In genomic region chr14:92646952-92647461, GRCh38 we compare ENCODE assay signal across 7 cellular contexts.
DNase-seq lines count a peak whose midpoint lies in the region; ATAC-seq and TF ChIP-seq lines count a peak whose summit lies in the region.

No MANE protein-coding gene starts in this region.

- peaks cover 48% of the 10 kb centered on the region for H3F3A ChIP-seq in GM23248 (ENCODE audit: insufficient read depth)

- peak overlapping the region; percentile 95 to 100 for H3K27ac Mint-ChIP-seq in T-cell
- H3K27ac Mint-ChIP-seq in stimulated activated memory B cell treated with anti-CD40 and anti-IgM and Interleukin-4, amounts not matched to agents 10 μg/mL and 1 μg/mL and 100 μg/mL, for 72 hours = peak overlapping the region; percentile 47

- H3K9me2 ChIP-seq in GM23248 (ENCODE audit: insufficient read depth) = no peaks in the 10 kb centered on the region

- CTCF ChIA-PET in T-cell (lab: Charles Lee) = no interaction called here

- 1 to 2% methylated on average over 8 of the region's 8 CpGs for WGBS in GM23248 (ENCODE audit: low coverage in 1 of 2, low lambda C conversion rate in 2 of 2, missing lambda C conversion rate in 2 of 2), 2 experiments

- peak overlapping the region; percentile 88 for H3K9ac ChIP-seq in GM23248

- peak overlapping the region; percentile 42 to 65 (median 49) for H3K4me3 Mint-ChIP-seq in T-cell
- H3K4me3 Mint-ChIP-seq in stimulated activated memory B cell treated with anti-CD40 and anti-IgM and Interleukin-4, amounts not matched to agents 10 μg/mL and 1 μg/mL and 100 μg/mL, for 72 hours = no peak overlapping the region

- H3K27ac ChIP-seq in GM23248 = peak overlapping the region; percentile 100

- peaks cover 61% of the 10 kb centered on the region for H3K4me1 ChIP-seq in GM23248 (ENCODE audit: insufficient read depth)

- no peaks in the 10 kb centered on the region for H3K9me3 Mint-ChIP-seq in T-cell
- peaks cover 5% of the 10 kb centered on the region for H3K9me3 Mint-ChIP-seq in stimulated activated memory B cell treated with anti-CD40 and anti-IgM and Interleukin-4, amounts not matched to agents 10 μg/mL and 1 μg/mL and 100 μg/mL, for 72 hours

- H3K36me3 ChIP-seq in GM23248 (ENCODE audit: low read depth) = no peaks in the 10 kb centered on the region; the same call in 1 of the 2 replicates

- TF ChIP-seq CTCF in fibroblast of the aortic adventitia (IDR thresholded peaks at IDR 0.05; ENCODE audit: insufficient read depth, low read length) = no peak

- H3K9me3 ChIP-seq in GM23248 (ENCODE audit: low read depth) = no peaks in the 10 kb centered on the region

- H3K4me1 Mint-ChIP-seq in T-cell = peaks cover 59 to 67% (median 64%) of the 10 kb centered on the region in 3 donors
- peaks cover 58% of the 10 kb centered on the region for H3K4me1 Mint-ChIP-seq in stimulated activated memory B cell treated with anti-CD40 and anti-IgM and Interleukin-4, amounts not matched to agents 10 μg/mL and 1 μg/mL and 100 μg/mL, for 72 hours

- no peaks in the 10 kb centered on the region for H3K27me3 Mint-ChIP-seq in T-cell
- H3K27me3 Mint-ChIP-seq in stimulated activated memory B cell treated with anti-CD40 and anti-IgM and Interleukin-4, amounts not matched to agents 10 μg/mL and 1 μg/mL and 100 μg/mL, for 72 hours = no peaks in the 10 kb centered on the region

- no peak for ATAC-seq in T-cell (replicated peaks in 1 of 4)
- no peak for ATAC-seq in stimulated activated memory B cell treated with anti-CD40 and anti-IgM and Interleukin-4, amounts not matched to agents 10 μg/mL and 1 μg/mL and 100 μg/mL, for 72 hours

- no peak overlapping the region for H2AFZ ChIP-seq in GM23248

- peak overlapping the region; percentile 77 for H3K4me2 ChIP-seq in GM23248 (ENCODE audit: unreplicated experiment)

- DNase-seq in GM23248 (peak; percentile 94), T-cell (no peak), fibroblast of the aortic adventitia (ENCODE audit: low read depth) (peak; percentile 98), foreskin melanocyte (no peak), hippocampal formation (lab: John Stamatoyannopoulos, UW) (no peak), COLO668 (lab: John Stamatoyannopoulos, UW; ENCODE audit: unreplicated experiment) (no peak)

- in situ Hi-C loops in GM23248 (cut with MboI) = no loop called here

- no peaks in the 10 kb centered on the region for H3K27me3 ChIP-seq in GM23248 (replicated peaks; ENCODE audit: insufficient read depth)

- H4K20me1 ChIP-seq in GM23248 (ENCODE audit: insufficient read depth) = no peaks in the 10 kb centered on the region

- H3K36me3 Mint-ChIP-seq in T-cell = peaks cover 9% of the 10 kb centered on the region
- peaks cover 31% of the 10 kb centered on the region for H3K36me3 Mint-ChIP-seq in stimulated activated memory B cell treated with anti-CD40 and anti-IgM and Interleukin-4, amounts not matched to agents 10 μg/mL and 1 μg/mL and 100 μg/mL, for 72 hours

- POLR2A ChIA-PET in T-cell (lab: Charles Lee) = no interaction called here

- H3K79me2 ChIP-seq in GM23248 (ENCODE audit: insufficient read depth) = no peaks in the 10 kb centered on the region

- H3K4me3 ChIP-seq in GM23248 = peak overlapping the region; percentile 29; the same call in 1 of the 2 replicates
- no peak overlapping the region for H3K4me3 ChIP-seq in fibroblast of the aortic adventitia (ENCODE audit: low read depth, low read length)

Comparison
In these comparisons a context has a peak if more than half of its experiments do, and no peak if none do; other contexts are left out.
1. DNase-seq: peak in GM23248 (single experiment) and fibroblast of the aortic adventitia (single experiment); none in T-cell (0 of 34), foreskin melanocyte (single experiment), hippocampal formation (0 of 2) and COLO668 (single experiment).